In genomic region chr14:53951661-53952265, GRCh38 we compare ENCODE assay signal across 1 cellular context.
TF ChIP-seq lines count a peak whose summit lies in the region.

No MANE protein-coding gene starts in this region.

TF ChIP-seq in HepG2, 621 proteins besides CTCF, POLR2A, EP300 and RAD21 (continued from another document):
- TF ChIP-seq RARG (CRISPR knock-in tag; IDR thresholded peaks at IDR 0.05; ENCODE audit: low read depth) (no peak), ZBTB38 (CRISPR knock-in tag; IDR thresholded peaks at IDR 0.05) (peak; percentile 84), ZBTB33 (CRISPR knock-in tag; IDR thresholded peaks at IDR 0.05) (0 out of 2 replicates have a peak, but pooled peaks have one; percentile 19), ZNF414 (CRISPR knock-in tag; IDR thresholded peaks at IDR 0.05) (no peak), ZBTB42 (CRISPR knock-in tag; IDR thresholded peaks at IDR 0.05) (no peak), ZSCAN9 (CRISPR knock-in tag; IDR thresholded peaks at IDR 0.05; ENCODE audit: borderline replicate concordance) (0 out of 2 replicates have a peak, but pooled peaks have one; percentile 19), RBM39 (IDR thresholded peaks at IDR 0.05; ENCODE audit: low read depth, low read length, poor library complexity, severe bottlenecking) (peak; percentile 25), PLSCR1 (CRISPR knock-in tag; IDR thresholded peaks at IDR 0.05; ENCODE audit: borderline replicate concordance) (no peak), ZNF550 (CRISPR knock-in tag; IDR thresholded peaks at IDR 0.05; ENCODE audit: borderline replicate concordance) (no peak), ZNF687 (CRISPR knock-in tag; IDR thresholded peaks at IDR 0.05) (peak; percentile 63), SAP130 (CRISPR knock-in tag; IDR thresholded peaks at IDR 0.05; ENCODE audit: low read depth) (0 out of 2 replicates have a peak, but pooled peaks have one; percentile 11)
